ENCODE assay signal across 9 cellular contexts in genomic region chr9:93574900-93575705, GRCh38. TPM values are rescaled to one million over a fixed set of nuclear protein-coding genes. Genes with fewer than 3 reads are reported as not detected.
DNase-seq lines count a peak whose midpoint lies in the region; ATAC-seq, FAIRE-seq and TF ChIP-seq lines count a peak whose summit lies in the region.
"Had no signal": no experiment of that assay in that cellular context is flagged by ENCODE, and none has a peak within 500 bp of the region (broad histone marks: within the 10 kb centered on the region; RNA-seq: fewer than 3 reads in every experiment).

No MANE protein-coding gene starts in this region.

- WGBS in body of pancreas, 2 donors = 31 to 42% methylated on average over 16 to 25 of the region's 25 CpGs
- WGBS in liver = 63% methylated on average over 25 of the region's 25 CpGs
- WGBS in thyroid gland, 2 donors = 32 to 50% methylated on average over 16 to 21 of the region's 25 CpGs

- TF ChIP-seq POLR2A in body of pancreas (IDR thresholded peaks at IDR 0.05) = no peak
- TF ChIP-seq POLR2A in thyroid gland (IDR thresholded peaks at IDR 0.05) = no peak

- intact Hi-C loops in activated CD4-positive, alpha-beta T cell treated with anti-CD3 and anti-CD28 coated beads, Interleukin-2, amount 10 ng/mL, durations not matched to agents 24 days and 14 days (cut with micrococcal nuclease) = no loop called here
- intact Hi-C loops in body of pancreas (cut with DNase I) = no loop called here
- intact Hi-C loops in thyroid gland (cut with DNase I) = loop anchor here (5.0 kb wide), 1 partner anchor 123 kb away; the partner anchor contains the start of genes FAM120A and FAM120AOS

- H3K4me1 ChIP-seq in body of pancreas (peaks cover 35% of the 10 kb centered on the region), liver (ENCODE audit: control insufficient read depth in 4 of 4, insufficient read depth in 4 of 4, low read length in 3 of 4) (peaks cover 7 to 29% (median 22%) of the 10 kb centered on the region in 4 donors), thyroid gland (peaks cover 31 to 34% of the 10 kb centered on the region in 2 donors)

- H3K27me3 Mint-ChIP-seq in activated CD4-positive, alpha-beta T cell treated with anti-CD3 and anti-CD28 coated beads, Interleukin-2, amount 10 ng/mL, durations not matched to agents 24 days and 14 days = no peaks in the 10 kb centered on the region

- peaks cover 24% of the 10 kb centered on the region for H3K4me1 Mint-ChIP-seq in activated CD4-positive, alpha-beta T cell treated with anti-CD3 and anti-CD28 coated beads, Interleukin-2, amount 10 ng/mL, durations not matched to agents 24 days and 14 days

- H3K9me3 ChIP-seq in body of pancreas = no peaks in the 10 kb centered on the region
- peaks cover 0 to 4% (median 0%) of the 10 kb centered on the region in 4 donors for H3K9me3 ChIP-seq in liver (ENCODE audit: control insufficient read depth in 4 of 4, low read length in 3 of 4)
- H3K9me3 ChIP-seq in thyroid gland = no peaks in the 10 kb centered on the region

- ATAC-seq in body of pancreas (no peak), GM18861 (IDR thresholded peaks at IDR 0.05; ENCODE audit: unreplicated experiment) (no peak)

- H3K36me3 Mint-ChIP-seq in activated CD4-positive, alpha-beta T cell treated with anti-CD3 and anti-CD28 coated beads, Interleukin-2, amount 10 ng/mL, durations not matched to agents 24 days and 14 days (ENCODE audit: low read depth) = peaks cover 18% of the 10 kb centered on the region

- H3K27ac Mint-ChIP-seq in activated CD4-positive, alpha-beta T cell treated with anti-CD3 and anti-CD28 coated beads, Interleukin-2, amount 10 ng/mL, durations not matched to agents 24 days and 14 days = peak overlapping the region; percentile 94

- H3K27me3 ChIP-seq in body of pancreas (no peaks in the 10 kb centered on the region), liver (ENCODE audit: control insufficient read depth in 4 of 4, insufficient read depth in 4 of 4, low read length in 3 of 4) (no peaks in the 10 kb centered on the region), thyroid gland (no peaks in the 10 kb centered on the region)

- H3K9me3 Mint-ChIP-seq in activated CD4-positive, alpha-beta T cell treated with anti-CD3 and anti-CD28 coated beads, Interleukin-2, amount 10 ng/mL, durations not matched to agents 24 days and 14 days = peaks cover 9% of the 10 kb centered on the region

- H3K4me3 Mint-ChIP-seq in activated CD4-positive, alpha-beta T cell treated with anti-CD3 and anti-CD28 coated beads, Interleukin-2, amount 10 ng/mL, durations not matched to agents 24 days and 14 days = peak overlapping the region; percentile 91

- H3K4me3 ChIP-seq in body of pancreas (peak overlapping the region; percentile 42 to 83), liver (ENCODE audit: low read depth in 1 of 3, low read length in 3 of 3) (peak overlapping the region; percentile 29 to 87 (median 39)), thyroid gland (replicated peaks in 1 of 3) (peak overlapping the region; percentile 14 to 95 (median 75))

- TF ChIP-seq RAD21 in liver (IDR thresholded peaks at IDR 0.05) = no peak

- no peak for DNase-seq in activated CD4-positive, alpha-beta T cell treated with anti-CD3 and anti-CD28 coated beads, Interleukin-2, amount 10 ng/mL, durations not matched to agents 24 days and 14 days
- no peak for DNase-seq in activated CD4-positive, alpha-beta T cell treated with anti-CD3 and anti-CD28 coated beads for 48 hours
- no peak for DNase-seq in body of pancreas
- no peak for DNase-seq in thyroid gland
- no peak for DNase-seq in RCC 7860 (ENCODE audit: low spot score)
- no peak for DNase-seq in stimulated activated CD4-positive, alpha-beta T cell treated with anti-CD3 and anti-CD28 coated beads, Interleukin-4, amount 100 ng/mL, for 1 hour

- FAIRE-seq in RCC 7860 (lab: Jason Lieb, UNC) = no peak
- FAIRE-seq: D721Med had no signal

- TF ChIP-seq CTCF in body of pancreas (IDR thresholded peaks at IDR 0.05) (no peak), liver (IDR thresholded peaks at IDR 0.05; ENCODE audit: low read depth, low read length, missing input control) (no peak), thyroid gland (IDR thresholded peaks at IDR 0.05) (no peak)

- H3K27ac ChIP-seq in body of pancreas = peak overlapping the region; percentile 85 to 94 (median 86)
- peak overlapping the region; percentile 76 to 83 for H3K27ac ChIP-seq in liver (ENCODE audit: low read depth in 1 of 2, low read length in 2 of 2)
- H3K27ac ChIP-seq in thyroid gland = peak overlapping the region; percentile 89 to 94 (median 92)

- peak overlapping the region in 1 of 2 donors; percentile 14 for H3K9ac ChIP-seq in liver (ENCODE audit: low read depth in 1 of 2, low read length in 2 of 2)

- H3K36me3 ChIP-seq in body of pancreas (replicated peaks in 1 of 2; ENCODE audit: insufficient read depth in 1 of 2, low read depth in 2 of 2) = no peaks in the 10 kb centered on the region
- H3K36me3 ChIP-seq in liver (ENCODE audit: control insufficient read depth in 4 of 4, insufficient read depth in 3 of 4, low read depth in 1 of 4, low read length in 3 of 4) = no peaks in the 10 kb centered on the region
- H3K36me3 ChIP-seq in thyroid gland = no peaks in the 10 kb centered on the region

TF ChIP-seq in liver, 16 proteins besides CTCF, POLR2A, EP300 and RAD21:
- TF ChIP-seq SP1 (IDR thresholded peaks at IDR 0.05) = no peak
- no peak for TF ChIP-seq FOXA2 (IDR thresholded peaks at IDR 0.05)
- TF ChIP-seq ATF3 (IDR thresholded peaks at IDR 0.05) = no peak
- no peak for TF ChIP-seq JUND (IDR thresholded peaks at IDR 0.05)
- no peak for TF ChIP-seq GABPA (IDR thresholded peaks at IDR 0.05 in 1 of 2, conservative IDR thresholded peaks at IDR 0.05 in 1 of 2)
- no peak for TF ChIP-seq ZBTB33 (IDR thresholded peaks at IDR 0.05)
- TF ChIP-seq EGR1 (IDR thresholded peaks at IDR 0.05; ENCODE audit: low read depth in 2 of 2) = no peak
- no peak for TF ChIP-seq TAF1 (conservative IDR thresholded peaks at IDR 0.05)
- TF ChIP-seq FOXA1 (IDR thresholded peaks at IDR 0.05) = no peak
- no peak for TF ChIP-seq HNF4G (IDR thresholded peaks at IDR 0.05)
- TF ChIP-seq RXRA (IDR thresholded peaks at IDR 0.05) = no peak
- TF ChIP-seq, protein P1, sequence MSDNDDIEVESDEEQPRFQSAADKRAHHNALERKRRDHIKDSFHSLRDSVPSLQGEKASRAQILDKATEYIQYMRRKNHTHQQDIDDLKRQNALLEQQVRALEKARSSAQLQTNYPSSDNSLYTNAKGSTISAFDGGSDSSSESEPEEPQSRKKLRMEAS (IDR thresholded peaks at IDR 0.05) = no peak
- no peak for TF ChIP-seq YY1 (IDR thresholded peaks at IDR 0.05)
- TF ChIP-seq REST (IDR thresholded peaks at IDR 0.05) = no peak
- TF ChIP-seq HNF4A (conservative IDR thresholded peaks at IDR 0.05) = no peak

RNA-seq across cellular contexts. Expression of gene PHF2, which starts 1.3 kb away (rescaled TPM):
- total RNA-seq in activated CD4-positive, alpha-beta T cell treated with anti-CD3 and anti-CD28 coated beads, Interleukin-2, amount 10 ng/mL, durations not matched to agents 24 days and 14 days = 22.4 and 25.0 TPM in 2 replicates
- 10 to 100 TPM; 15.0 to 19.8 TPM for total RNA-seq in body of pancreas
- total RNA-seq in liver = 1 to 10 TPM; 8.1 to 8.6 TPM
- 1 to 10 TPM; 2.3 to 5.2 TPM for polyA plus RNA-seq in liver
- 10 to 100 TPM; 32.8 to 50.1 (median 33.0) TPM for total RNA-seq in thyroid gland
